In genomic region chr4:14856076-14856926, GRCh38 we compare ENCODE assay signal across 10 cellular contexts.
DNase-seq lines count a peak whose midpoint lies in the region; ATAC-seq and TF ChIP-seq lines count a peak whose summit lies in the region.
"Had no signal": no experiment of that assay in that cellular context is flagged by ENCODE, and none has a peak within 500 bp of the region (broad histone marks: within the 10 kb centered on the region; RNA-seq: fewer than 3 reads in every experiment).

No MANE protein-coding gene starts in this region.

- DNase-seq in NCI-H1105 treated with DMSO at 0.1 percent for 48 hours (lab: John Stamatoyannopoulos, UW) (peak; percentile 15), NCI-H1105 (lab: John Stamatoyannopoulos, UW) (no peak), RPMI7951 (ENCODE audit: low read depth) (peak; percentile 99), brain microvascular endothelial cell (peak; percentile 99), upper lobe of right lung (no peak), mesenteric fat pad (ENCODE audit: low spot score) (no peak)
- peak in 1 of 9 donors; percentile 65 for DNase-seq in naive thymus-derived CD4-positive, alpha-beta T cell

- no peaks in the 10 kb centered on the region for H3K9me3 ChIP-seq in naive thymus-derived CD4-positive, alpha-beta T cell (ENCODE audit: control insufficient read depth in 2 of 3, low read length in 3 of 3)
- H3K9me3 ChIP-seq in upper lobe of right lung = no peaks in the 10 kb centered on the region

- TF ChIP-seq CTCF in brain microvascular endothelial cell (IDR thresholded peaks at IDR 0.05; ENCODE audit: low read depth, low read length, missing control alignments) = no peak
- TF ChIP-seq CTCF in upper lobe of right lung (IDR thresholded peaks at IDR 0.05) = no peak

- H3K27ac ChIP-seq in brain microvascular endothelial cell = peak overlapping the region; percentile 88
- H3K27ac ChIP-seq in naive thymus-derived CD4-positive, alpha-beta T cell (ENCODE audit: low read depth, low read length) = no peak overlapping the region
- peak overlapping the region; percentile 32 for H3K27ac ChIP-seq in upper lobe of right lung
- H3K27ac ChIP-seq: 22Rv1, cardiac muscle cell had no signal

- peaks cover 0 to 16% (median 0%) of the 10 kb centered on the region in 7 donors for H3K4me1 Mint-ChIP-seq in naive thymus-derived CD4-positive, alpha-beta T cell

- ATAC-seq in HG02943 (IDR thresholded peaks at IDR 0.05; ENCODE audit: low read depth, unreplicated experiment) (peak; percentile 96), upper lobe of right lung (peak; percentile 98)
- peak; percentile 89 for ATAC-seq in naive thymus-derived CD4-positive, alpha-beta T cell

- POLR2A ChIA-PET in naive thymus-derived CD4-positive, alpha-beta T cell (lab: Charles Lee) = no interaction called here

- CTCF ChIA-PET in naive thymus-derived CD4-positive, alpha-beta T cell (lab: Charles Lee) = no interaction called here

- no peaks in the 10 kb centered on the region for H3K27me3 ChIP-seq in brain microvascular endothelial cell (replicated peaks)
- H3K27me3 ChIP-seq in naive thymus-derived CD4-positive, alpha-beta T cell (ENCODE audit: control insufficient read depth in 2 of 2, insufficient read depth in 2 of 2, low read length in 2 of 2) = no peaks in the 10 kb centered on the region
- H3K27me3 ChIP-seq in upper lobe of right lung = no peaks in the 10 kb centered on the region
- H3K27me3 ChIP-seq: cardiac muscle cell had no signal

- no peaks in the 10 kb centered on the region for H3K4me1 ChIP-seq in naive thymus-derived CD4-positive, alpha-beta T cell (ENCODE audit: control insufficient read depth in 2 of 2, insufficient read depth in 2 of 2, low read length in 2 of 2)
- peaks cover 13% of the 10 kb centered on the region for H3K4me1 ChIP-seq in upper lobe of right lung

- peaks cover 0 to 10% (median 0%) of the 10 kb centered on the region in 11 donors for H3K9me3 Mint-ChIP-seq in naive thymus-derived CD4-positive, alpha-beta T cell

- intact Hi-C loops in naive thymus-derived CD4-positive, alpha-beta T cell (cut with micrococcal nuclease) = loop anchor here in 1 of 2 donors (1.0 kb wide), 2 partner anchors 73 to 146 kb away; partner anchors contain the start of gene CPEB2
- intact Hi-C loops in upper lobe of right lung (cut with DNase I) = no loop called here

- in situ Hi-C loops in brain microvascular endothelial cell (cut with HindIII; ENCODE audit: low pct_ligation_motif_present, low sequenced_read_pairs) = no loop called here

- H3K4me3 ChIP-seq in brain microvascular endothelial cell (ENCODE audit: low read depth, low read length) (no peak overlapping the region), upper lobe of right lung (no peak overlapping the region)
- no peak overlapping the region for H3K4me3 ChIP-seq in naive thymus-derived CD4-positive, alpha-beta T cell (ENCODE audit: low read length)
- H3K4me3 ChIP-seq: cardiac muscle cell had no signal

- H3K27me3 Mint-ChIP-seq in naive thymus-derived CD4-positive, alpha-beta T cell = peaks cover 0 to 40% (median 25%) of the 10 kb centered on the region in 5 donors

- no peaks in the 10 kb centered on the region for H3K36me3 ChIP-seq in brain microvascular endothelial cell (replicated peaks)
- no peaks in the 10 kb centered on the region for H3K36me3 ChIP-seq in naive thymus-derived CD4-positive, alpha-beta T cell (ENCODE audit: control insufficient read depth in 2 of 3, insufficient read depth in 3 of 3, low read length in 3 of 3)
- no peaks in the 10 kb centered on the region for H3K36me3 ChIP-seq in upper lobe of right lung
- H3K36me3 ChIP-seq: cardiac muscle cell had no signal

- H3K4me3 Mint-ChIP-seq in naive thymus-derived CD4-positive, alpha-beta T cell = no peak overlapping the region

- peaks cover 0 to 4% (median 0%) of the 10 kb centered on the region in 5 donors for H3K36me3 Mint-ChIP-seq in naive thymus-derived CD4-positive, alpha-beta T cell

- peak overlapping the region in 1 of 9 donors; percentile 70 for H3K27ac Mint-ChIP-seq in naive thymus-derived CD4-positive, alpha-beta T cell

Comparison
In these comparisons a context has a peak if more than half of its experiments do, and no peak if none do; other contexts are left out.
1. DNase-seq: peak in NCI-H1105 treated with DMSO at 0.1 percent for 48 hours (single experiment), RPMI7951 (single experiment) and brain microvascular endothelial cell (single experiment); none in NCI-H1105 (single experiment), upper lobe of right lung (single experiment) and mesenteric fat pad (single experiment).
2. Peak in every context shown above with its lines, with median percentiles within 50 percentile points of each other: ATAC-seq.